Comparison of ENCODE assay signal across 18 cellular contexts in genomic region chr22:40070701-40071100, GRCh38.
DNase-seq lines count a peak whose midpoint lies in the region; ATAC-seq, FAIRE-seq and TF ChIP-seq lines count a peak whose summit lies in the region.
"Had no signal": no experiment of that assay in that cellular context is flagged by ENCODE, and none has a peak within 500 bp of the region (broad histone marks: within the 10 kb centered on the region; RNA-seq: fewer than 3 reads in every experiment).

No MANE protein-coding gene starts in this region.

- H3K9me3 Mint-ChIP-seq in stimulated activated effector memory CD8-positive, alpha-beta T cell treated with anti-CD3 and anti-CD28 coated beads, Interleukin-12 subunit alpha, Interleukin-12 subunit beta, amount 100 ng/mL, for 72 hours, result no peaks in the 10 kb centered on the region
- H3K9me3 Mint-ChIP-seq: activated naive CD4-positive, alpha-beta T cell treated with anti-CD3 and anti-CD28 coated beads, Interleukin-2, amount 10 ng/mL, durations not matched to agents 7 days and 5 days had no signal

- ATAC-seq in SK-N-SH treated with all-trans-retinoic acid at 6 μM for 48 hours (peak; percentile 36; the same call in 1 of the 3 replicates), GM18498 (IDR thresholded peaks at IDR 0.05; ENCODE audit: unreplicated experiment) (no peak)
- peak; percentile 71 for ATAC-seq in stimulated activated effector memory CD8-positive, alpha-beta T cell treated with anti-CD3 and anti-CD28 coated beads, Interleukin-12 subunit alpha, Interleukin-12 subunit beta, amount 100 ng/mL, for 72 hours

- H3K4me1 ChIP-seq in SK-N-SH (ENCODE audit: control insufficient read depth in 1 of 2, insufficient read depth in 2 of 2, low read depth in 1 of 2, low read length in 1 of 2) (no peaks in the 10 kb centered on the region), cardiac muscle cell (ENCODE audit: low read depth) (peaks cover 16% of the 10 kb centered on the region)

- no peak overlapping the region for H3K4me2 ChIP-seq in SK-N-SH

- H3K9me2 ChIP-seq in SK-N-SH, result no peaks in the 10 kb centered on the region

- no peaks in the 10 kb centered on the region for H3K36me3 Mint-ChIP-seq in stimulated activated effector memory CD8-positive, alpha-beta T cell treated with anti-CD3 and anti-CD28 coated beads, Interleukin-12 subunit alpha, Interleukin-12 subunit beta, amount 100 ng/mL, for 72 hours

- no peak overlapping the region for H2AFZ ChIP-seq in SK-N-SH (ENCODE audit: low read depth)

- CTCF ChIA-PET in SK-N-SH (lab: Yijun Ruan, JAX), result interaction anchor here (1.0 kb wide), 1 partner anchor 24 kb away, joined by 3 read pairs; no protein-coding TSS in a partner anchor

- no peaks in the 10 kb centered on the region for H4K20me1 ChIP-seq in SK-N-SH (ENCODE audit: insufficient read depth)

- H3K27ac Mint-ChIP-seq in stimulated activated effector memory CD8-positive, alpha-beta T cell treated with anti-CD3 and anti-CD28 coated beads, Interleukin-12 subunit alpha, Interleukin-12 subunit beta, amount 100 ng/mL, for 72 hours, result no peak overlapping the region
- H3K27ac Mint-ChIP-seq: activated naive CD4-positive, alpha-beta T cell treated with anti-CD3 and anti-CD28 coated beads, Interleukin-2, amount 10 ng/mL, durations not matched to agents 7 days and 5 days had no signal

- H3K4me3 ChIP-seq in SK-N-SH (ENCODE audit: low read depth in 2 of 2, low read length in 1 of 2), result no peak overlapping the region
- no peak overlapping the region for H3K4me3 ChIP-seq in cardiac muscle cell
- H3K4me3 ChIP-seq: upper lobe of left lung had no signal

- H3K27ac ChIP-seq in SK-N-SH (ENCODE audit: low read depth in 2 of 2, low read length in 1 of 2) (no peak overlapping the region), cardiac muscle cell (peak overlapping the region; percentile 70)
- H3K27ac ChIP-seq: upper lobe of left lung, WERI-Rb-1 had no signal

- no peak for TF ChIP-seq RAD21 in SK-N-SH (IDR thresholded peaks at IDR 0.05; ENCODE audit: low read length)

- FAIRE-seq in HTR-8/SVneo (lab: Jason Lieb, UNC), result no peak
- FAIRE-seq: keratinocyte had no signal

- no peaks in the 10 kb centered on the region for H3K27me3 ChIP-seq in SK-N-SH (ENCODE audit: insufficient read depth)
- H3K27me3 ChIP-seq in cardiac muscle cell, result no peaks in the 10 kb centered on the region
- H3K27me3 ChIP-seq: upper lobe of left lung had no signal

- H3K36me3 ChIP-seq in SK-N-SH (replicated peaks in 1 of 2; ENCODE audit: control insufficient read depth in 1 of 2, insufficient read depth in 2 of 2, low read length in 1 of 2), result no peaks in the 10 kb centered on the region
- no peaks in the 10 kb centered on the region for H3K36me3 ChIP-seq in cardiac muscle cell
- H3K36me3 ChIP-seq: upper lobe of left lung, WERI-Rb-1 had no signal

- TF ChIP-seq CTCF in SK-N-SH (IDR thresholded peaks at IDR 0.05) (no peak), cardiac muscle cell (IDR thresholded peaks at IDR 0.05; ENCODE audit: low read depth, low read length) (no peak)

- H3K9me3 ChIP-seq in SK-N-SH (no peaks in the 10 kb centered on the region), cardiac muscle cell (ENCODE audit: low read depth) (no peaks in the 10 kb centered on the region)
- H3K9me3 ChIP-seq: upper lobe of left lung had no signal

- peaks cover 51% of the 10 kb centered on the region for H3K4me1 Mint-ChIP-seq in stimulated activated effector memory CD8-positive, alpha-beta T cell treated with anti-CD3 and anti-CD28 coated beads, Interleukin-12 subunit alpha, Interleukin-12 subunit beta, amount 100 ng/mL, for 72 hours

- H3F3A ChIP-seq in SK-N-SH (replicated peaks; ENCODE audit: insufficient read depth), result no peaks in the 10 kb centered on the region

- no peak for DNase-seq in SK-N-SH
- peak; percentile 10 for DNase-seq in HTR-8/SVneo (ENCODE audit: insufficient read length, low spot score)
- DNase-seq in cardiac muscle cell (ENCODE audit: low read depth in 1 of 2, low spot score in 1 of 2), result peak; percentile 3 to 67
- DNase-seq in stimulated activated effector memory CD8-positive, alpha-beta T cell treated with anti-CD3 and anti-CD28 coated beads, Interleukin-12 subunit alpha, Interleukin-12 subunit beta, amount 100 ng/mL, for 72 hours (ENCODE audit: low spot score in 2 of 2), result no peak
- no peak for DNase-seq in SKM-1 treated with dmso at 0.1 percent for 144 hours (lab: John Stamatoyannopoulos, UW; ENCODE audit: unreplicated experiment)
- no peak for DNase-seq in activated gamma-delta T cell treated with Interleukin-2 at 50 U/mL for 16 hours
- DNase-seq: activated naive CD4-positive, alpha-beta T cell treated with anti-CD3 and anti-CD28 coated beads, Interleukin-2, amount 10 ng/mL, durations not matched to agents 7 days and 5 days; cerebellar nuclear complex; KG1; NCI-H1436 treated with DMSO at 0.1 percent for 48 hours; NCI-H510A; stimulated activated CD4-positive, alpha-beta T cell treated with anti-CD3 and anti-CD28 coated beads, Interleukin-1b, Interleukin-23, amount 100 ng/mL, for 48 hours; SW 1271; upper lobe of left lung; WERI-Rb-1 had no signal

- POLR2A ChIA-PET in SK-N-SH (lab: Yijun Ruan, JAX), result no interaction called here

- H3K9ac ChIP-seq in SK-N-SH, result no peak overlapping the region

- H3K79me2 ChIP-seq in SK-N-SH (ENCODE audit: insufficient read depth), result peaks cover 2% of the 10 kb centered on the region; the same call in 1 of the 2 replicates

- TF ChIP-seq EP300 in SK-N-SH (IDR thresholded peaks at IDR 0.05; ENCODE audit: borderline replicate concordance in 1 of 2, low read depth in 1 of 2, low read length in 1 of 2), result no peak

- no peak overlapping the region for H3K4me3 Mint-ChIP-seq in stimulated activated effector memory CD8-positive, alpha-beta T cell treated with anti-CD3 and anti-CD28 coated beads, Interleukin-12 subunit alpha, Interleukin-12 subunit beta, amount 100 ng/mL, for 72 hours
- H3K4me3 Mint-ChIP-seq: activated naive CD4-positive, alpha-beta T cell treated with anti-CD3 and anti-CD28 coated beads, Interleukin-2, amount 10 ng/mL, durations not matched to agents 7 days and 5 days had no signal

TF ChIP-seq in SK-N-SH treated with all-trans-retinoic acid at 6 μM for 48 hours, 23 proteins besides CTCF, POLR2A, EP300 and RAD21:
- TF ChIP-seq ZFP30 (CRISPR knock-in tag; IDR thresholded peaks at IDR 0.05), result no peak
- TF ChIP-seq ZC3H10 (CRISPR knock-in tag; IDR thresholded peaks at IDR 0.05), result no peak
- no peak for TF ChIP-seq PPARA (CRISPR knock-in tag; IDR thresholded peaks at IDR 0.05; ENCODE audit: borderline replicate concordance)
- no peak for TF ChIP-seq ESRRG (CRISPR knock-in tag; IDR thresholded peaks at IDR 0.05)

TF ChIP-seq in SK-N-SH, 30 proteins besides CTCF, POLR2A, EP300 and RAD21 (continues in another document):
- TF ChIP-seq TCF12 (IDR thresholded peaks at IDR 0.05) (no peak), NFIC (IDR thresholded peaks at IDR 0.05; ENCODE audit: borderline replicate concordance) (no peak), FOXJ3 (CRISPR knock-in tag; IDR thresholded peaks at IDR 0.05) (no peak), MXI1 (IDR thresholded peaks at IDR 0.05; ENCODE audit: low read depth, low read length) (no peak), SIN3A (IDR thresholded peaks at IDR 0.05; ENCODE audit: borderline replicate concordance, low read depth, low read length) (no peak), NRF1 (IDR thresholded peaks at IDR 0.05; ENCODE audit: low read depth, low read length) (no peak), FOXM1 (IDR thresholded peaks at IDR 0.05; ENCODE audit: low read depth) (no peak), RFX5 (IDR thresholded peaks at IDR 0.05; ENCODE audit: low read length) (no peak), GABPA (IDR thresholded peaks at IDR 0.05; ENCODE audit: low read depth) (no peak), TAF1 (IDR thresholded peaks at IDR 0.05; ENCODE audit: borderline replicate concordance, low read depth, low read length) (no peak), IRF3 (IDR thresholded peaks at IDR 0.05; ENCODE audit: low read depth, low read length) (no peak), JUND (IDR thresholded peaks at IDR 0.05) (no peak), POLR2AphosphoS5 (IDR thresholded peaks at IDR 0.05; ENCODE audit: low read depth, low read length) (no peak), PBX3 (IDR thresholded peaks at IDR 0.05) (no peak), FOSL2 (IDR thresholded peaks at IDR 0.05; ENCODE audit: borderline replicate concordance, low read depth) (no peak), GATA2 (CRISPR knock-in tag; IDR thresholded peaks at IDR 0.05) (no peak)
- TF ChIP-seq, protein P1, sequence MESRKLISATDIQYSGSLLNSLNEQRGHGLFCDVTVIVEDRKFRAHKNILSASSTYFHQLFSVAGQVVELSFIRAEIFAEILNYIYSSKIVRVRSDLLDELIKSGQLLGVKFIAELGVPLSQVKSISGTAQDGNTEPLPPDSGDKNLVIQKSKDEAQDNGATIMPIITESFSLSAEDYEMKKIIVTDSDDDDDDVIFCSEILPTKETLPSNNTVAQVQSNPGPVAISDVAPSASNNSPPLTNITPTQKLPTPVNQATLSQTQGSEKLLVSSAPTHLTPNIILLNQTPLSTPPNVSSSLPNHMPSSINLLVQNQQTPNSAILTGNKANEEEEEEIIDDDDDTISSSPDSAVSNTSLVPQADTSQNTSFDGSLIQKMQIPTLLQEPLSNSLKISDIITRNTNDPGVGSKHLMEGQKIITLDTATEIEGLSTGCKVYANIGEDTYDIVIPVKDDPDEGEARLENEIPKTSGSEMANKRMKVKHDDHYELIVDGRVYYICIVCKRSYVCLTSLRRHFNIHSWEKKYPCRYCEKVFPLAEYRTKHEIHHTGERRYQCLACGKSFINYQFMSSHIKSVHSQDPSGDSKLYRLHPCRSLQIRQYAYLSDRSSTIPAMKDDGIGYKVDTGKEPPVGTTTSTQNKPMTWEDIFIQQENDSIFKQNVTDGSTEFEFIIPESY (IDR thresholded peaks at IDR 0.05; ENCODE audit: borderline replicate concordance, low read depth), result no peak

Comparison
In these comparisons a context has a peak if more than half of its experiments do, and no peak if none do; other contexts are left out.
1. DNase-seq: peak in HTR-8/SVneo (single experiment) and cardiac muscle cell (2 of 2); none in SK-N-SH (single experiment), stimulated activated effector memory CD8-positive, alpha-beta T cell treated with anti-CD3 and anti-CD28 coated beads, Interleukin-12 subunit alpha, Interleukin-12 subunit beta, amount 100 ng/mL, for 72 hours (0 of 2), SKM-1 treated with dmso at 0.1 percent for 144 hours (single experiment) and activated gamma-delta T cell treated with Interleukin-2 at 50 U/mL for 16 hours (single experiment).